In genomic region chr4:53608242-53608641, GRCh38 we compare ENCODE assay signal across 16 cellular contexts. TPM values are rescaled to one million over a fixed set of nuclear protein-coding genes. Genes with fewer than 3 reads are reported as not detected.
"Had no signal": no experiment of that assay in that cellular context is flagged by ENCODE, and none has a peak within 500 bp of the region (broad histone marks: within the 10 kb centered on the region; RNA-seq: fewer than 3 reads in every experiment).

No MANE protein-coding gene starts in this region.

- H3K36me3 ChIP-seq: gastroesophageal sphincter, heart left ventricle had no signal

- H3K27ac ChIP-seq: gastroesophageal sphincter, heart left ventricle had no signal

- H3K27me3 ChIP-seq: gastroesophageal sphincter, heart left ventricle had no signal

- H3K4me1 ChIP-seq: gastroesophageal sphincter, heart left ventricle had no signal

- H3K4me3 ChIP-seq: gastroesophageal sphincter, heart left ventricle had no signal

- DNase-seq: activated B cell treated with CpG ODN at 0.5 μM for 24 hours; activated CD4-positive, alpha-beta memory T cell treated with anti-CD3 and anti-CD28 coated beads for 36 hours; activated CD4-positive, alpha-beta T cell treated with anti-CD3 and anti-CD28 coated beads for 4 hours; activated T-cell treated with anti-CD3 and anti-CD28 coated beads for 4 hours; amniotic stem cell; effector CD4-positive, alpha-beta T cell; heart left ventricle; kidney glomerular epithelial cell; left ventricle myocardium superior; stimulated activated CD4-positive, alpha-beta T cell treated with anti-CD3 and anti-CD28 coated beads, Interleukin-12 subunit alpha, Interleukin-12 subunit beta, amount 100 ng/mL, for 4 hours; stimulated activated CD4-positive, alpha-beta T cell treated with anti-CD3 and anti-CD28 coated beads, Interleukin-1b, Interleukin-23, amount 100 ng/mL, for 48 hours; stimulated activated CD8-positive, alpha-beta memory T cell treated with anti-CD3 and anti-CD28 coated beads, Interleukin-4, amount 100 ng/mL, for 48 hours; stimulated activated naive CD4-positive, alpha-beta T cell had no signal

- ATAC-seq: esophagus mucosa, gastroesophageal sphincter, heart left ventricle, left ventricle myocardium superior had no signal

RNA-seq across cellular contexts. Expression of gene LNX1, which starts 17.0 kb away (rescaled TPM):
- total RNA-seq: activated B cell treated with CpG ODN at 0.5 μM for 24 hours; activated CD4-positive, alpha-beta memory T cell treated with anti-CD3 and anti-CD28 coated beads for 36 hours; mononuclear cell had no signal
